ENCODE assay signal across 1 cellular context in the genomic region with DNA sequence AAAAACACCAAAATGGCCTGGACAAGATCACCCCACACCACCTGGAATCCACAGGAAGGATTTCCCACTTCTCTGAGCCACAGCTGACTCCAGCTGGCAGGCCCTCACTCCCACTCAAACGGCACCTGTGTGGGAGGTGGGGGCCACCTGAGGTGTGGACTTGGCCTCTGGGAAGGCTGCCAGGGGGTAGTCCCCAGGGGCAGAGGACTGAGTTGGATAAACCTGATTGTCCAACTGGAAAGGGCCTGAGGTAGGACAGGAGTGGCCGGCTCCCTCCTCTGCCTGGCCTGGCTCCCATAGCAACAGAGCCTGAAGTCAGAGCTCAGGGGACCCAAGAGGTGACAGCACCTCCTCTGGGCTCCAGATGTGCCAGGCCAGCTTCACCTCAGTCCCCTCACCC.
TF ChIP-seq lines count a peak whose summit lies in the region.

No MANE protein-coding gene starts in this region.

TF ChIP-seq in SK-N-SH, 30 proteins besides CTCF, POLR2A, EP300 and RAD21 (continued from another document):
- TF ChIP-seq, protein P1, sequence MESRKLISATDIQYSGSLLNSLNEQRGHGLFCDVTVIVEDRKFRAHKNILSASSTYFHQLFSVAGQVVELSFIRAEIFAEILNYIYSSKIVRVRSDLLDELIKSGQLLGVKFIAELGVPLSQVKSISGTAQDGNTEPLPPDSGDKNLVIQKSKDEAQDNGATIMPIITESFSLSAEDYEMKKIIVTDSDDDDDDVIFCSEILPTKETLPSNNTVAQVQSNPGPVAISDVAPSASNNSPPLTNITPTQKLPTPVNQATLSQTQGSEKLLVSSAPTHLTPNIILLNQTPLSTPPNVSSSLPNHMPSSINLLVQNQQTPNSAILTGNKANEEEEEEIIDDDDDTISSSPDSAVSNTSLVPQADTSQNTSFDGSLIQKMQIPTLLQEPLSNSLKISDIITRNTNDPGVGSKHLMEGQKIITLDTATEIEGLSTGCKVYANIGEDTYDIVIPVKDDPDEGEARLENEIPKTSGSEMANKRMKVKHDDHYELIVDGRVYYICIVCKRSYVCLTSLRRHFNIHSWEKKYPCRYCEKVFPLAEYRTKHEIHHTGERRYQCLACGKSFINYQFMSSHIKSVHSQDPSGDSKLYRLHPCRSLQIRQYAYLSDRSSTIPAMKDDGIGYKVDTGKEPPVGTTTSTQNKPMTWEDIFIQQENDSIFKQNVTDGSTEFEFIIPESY (IDR thresholded peaks at IDR 0.05; ENCODE audit: borderline replicate concordance, low read depth) = no peak
- no peak for TF ChIP-seq JUND (IDR thresholded peaks at IDR 0.05)
